In the genomic region with DNA sequence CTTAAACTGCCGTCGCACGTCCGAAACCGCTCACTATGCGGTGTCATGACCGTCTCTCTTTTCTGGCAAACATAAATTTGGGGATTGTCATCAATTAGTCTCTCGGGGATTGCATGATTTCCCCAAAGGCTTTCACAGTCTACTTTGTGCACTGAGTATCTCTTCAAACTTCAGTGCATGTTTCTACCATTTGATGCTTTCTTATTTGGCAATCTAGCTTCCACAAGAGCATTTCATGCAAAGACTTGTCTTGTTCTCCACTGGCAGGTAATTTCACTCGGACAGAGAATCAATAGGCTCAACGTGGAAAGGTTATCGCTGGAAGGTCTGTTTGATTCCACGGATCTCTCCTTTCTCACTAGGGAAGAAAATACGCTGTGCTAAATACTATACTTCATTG, we compare ENCODE assay signal across 4 cellular contexts. TPM values are rescaled to one million over a fixed set of nuclear protein-coding genes. Genes with fewer than 3 reads are reported as not detected.
"Had no signal": no experiment of that assay in that cellular context is flagged by ENCODE, and none has a peak within 500 bp of the region (broad histone marks: within the 10 kb centered on the region; RNA-seq: fewer than 3 reads in every experiment).

No MANE protein-coding gene starts in this region.

RNA-seq across cellular contexts. Expression of a gene that starts 0.8 kb away (rescaled TPM):
- total RNA-seq: LHCN-M2, M059J, MCF 10A, NCI-H460 had no signal

RNA-seq across cellular contexts. Expression of a gene that starts 5.5 kb away (rescaled TPM):
- total RNA-seq: LHCN-M2, M059J, MCF 10A, NCI-H460 had no signal

RNA-seq across cellular contexts. Expression of a gene that starts 10.3 kb away (rescaled TPM):
- total RNA-seq: LHCN-M2, M059J, MCF 10A, NCI-H460 had no signal

RNA-seq across cellular contexts. Expression of a gene that starts 15.0 kb away (rescaled TPM):
- total RNA-seq: LHCN-M2, M059J, MCF 10A, NCI-H460 had no signal

RNA-seq across cellular contexts. Expression of a gene that starts 19.8 kb away (rescaled TPM):
- total RNA-seq: LHCN-M2, M059J, MCF 10A, NCI-H460 had no signal
